19 cellular contexts compared by ENCODE assay signal in the genomic region with DNA sequence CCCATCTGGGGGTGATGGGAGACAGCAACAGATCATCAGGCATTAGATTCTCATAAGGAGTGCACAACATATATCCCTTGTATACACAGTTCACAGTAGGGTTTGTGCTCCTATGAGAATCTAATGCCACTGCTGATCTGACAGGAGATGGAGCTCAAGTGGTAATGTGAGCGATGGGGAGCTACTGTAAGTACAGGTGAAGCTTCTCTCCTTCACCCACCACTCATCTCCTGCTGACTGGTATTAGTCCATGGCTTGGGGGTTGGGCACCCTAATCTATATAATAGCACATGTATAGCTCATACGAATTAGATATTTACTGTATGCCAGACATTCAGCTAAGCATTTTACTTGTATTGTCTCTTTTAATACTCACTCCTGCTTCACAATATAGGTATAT.
DNase-seq lines count a peak whose midpoint lies in the region; ATAC-seq and TF ChIP-seq lines count a peak whose summit lies in the region.
"Had no signal": no experiment of that assay in that cellular context is flagged by ENCODE, and none has a peak within 500 bp of the region (broad histone marks: within the 10 kb centered on the region; RNA-seq: fewer than 3 reads in every experiment).

No MANE protein-coding gene starts in this region.

- H3F3A ChIP-seq in SU-DHL-6 (ENCODE audit: insufficient read depth): no peaks in the 10 kb centered on the region

- no peaks in the 10 kb centered on the region for H4K20me1 ChIP-seq in BLaER1 treated with 17β-estradiol and CSF1 and Interleukin-3, amounts not matched to agents 10 nM and 100 nM
- no peaks in the 10 kb centered on the region for H4K20me1 ChIP-seq in Karpas-422 (ENCODE audit: insufficient read depth, low read depth, low read length)
- no peaks in the 10 kb centered on the region for H4K20me1 ChIP-seq in SU-DHL-6 (ENCODE audit: low read depth, low read length)
- H4K20me1 ChIP-seq in osteoblast (ENCODE audit: insufficient read depth, low read length): no peaks in the 10 kb centered on the region

- peak overlapping the region in 9 of 11 experiments; percentile 14 to 75 (median 58); a peak in 15 of 22 replicates for H3K27ac ChIP-seq in BLaER1 treated with 17β-estradiol and CSF1 and Interleukin-3, amounts not matched to agents 10 nM and 100 nM
- H3K27ac ChIP-seq in Karpas-422 (ENCODE audit: low read length) (peak overlapping the region; percentile 96), SU-DHL-6 (ENCODE audit: low read depth, low read length) (peak overlapping the region; percentile 46), osteoblast (ENCODE audit: low read depth, low read length) (no peak overlapping the region)
- H3K27ac ChIP-seq: KMS-11, SK-N-MC had no signal

- H2AFZ ChIP-seq in Karpas-422 (ENCODE audit: low read length) (no peak overlapping the region), SU-DHL-6 (ENCODE audit: low read depth, low read length, severe bottlenecking) (no peak overlapping the region), osteoblast (ENCODE audit: low read length) (no peak overlapping the region)
- H2AFZ ChIP-seq: GM23338 had no signal

- peaks cover 0 to 85% (median 36%) of the 10 kb centered on the region in 11 experiments; a peak in 19 of 22 replicates for H3K36me3 ChIP-seq in BLaER1 treated with 17β-estradiol and CSF1 and Interleukin-3, amounts not matched to agents 10 nM and 100 nM
- H3K36me3 ChIP-seq in Karpas-422 (ENCODE audit: insufficient read depth, low read length) (peaks cover 42% of the 10 kb centered on the region), SU-DHL-6 (ENCODE audit: low read length) (no peaks in the 10 kb centered on the region; the same call in 1 of the 2 replicates), osteoblast (ENCODE audit: insufficient read depth, low read length) (no peaks in the 10 kb centered on the region)
- H3K36me3 ChIP-seq: HAP-1 had no signal

- peaks cover 26% of the 10 kb centered on the region for H3K79me2 ChIP-seq in Karpas-422 (ENCODE audit: low read length)
- H3K79me2 ChIP-seq in SU-DHL-6 (ENCODE audit: insufficient read depth, low read length): no peaks in the 10 kb centered on the region
- H3K79me2 ChIP-seq in osteoblast (ENCODE audit: insufficient read depth, low read length): no peaks in the 10 kb centered on the region

- peaks cover 0 to 38% (median 21%) of the 10 kb centered on the region in 11 experiments; a peak in 16 of 22 replicates for H3K9me3 ChIP-seq in BLaER1 treated with 17β-estradiol and CSF1 and Interleukin-3, amounts not matched to agents 10 nM and 100 nM (replicated peaks in 1 of 11)
- no peaks in the 10 kb centered on the region for H3K9me3 ChIP-seq in Karpas-422 (ENCODE audit: low read length)
- no peaks in the 10 kb centered on the region for H3K9me3 ChIP-seq in SU-DHL-6 (ENCODE audit: insufficient read depth, low read length)
- H3K9me3 ChIP-seq in osteoblast (ENCODE audit: low read depth, low read length): no peaks in the 10 kb centered on the region
- H3K9me3 ChIP-seq: HAP-1 had no signal

- H3K4me2 ChIP-seq in BLaER1 treated with 17β-estradiol and CSF1 and Interleukin-3, amounts not matched to agents 10 nM and 100 nM: peak overlapping the region; percentile 67 to 91 (median 72); a peak in 21 of 22 replicates
- H3K4me2 ChIP-seq in Karpas-422 (ENCODE audit: low read depth, low read length, poor library complexity, severe bottlenecking) (peak overlapping the region; percentile 79), SU-DHL-6 (ENCODE audit: low read depth, low read length, poor library complexity, severe bottlenecking) (peak overlapping the region; percentile 64), osteoblast (ENCODE audit: insufficient read depth, low read length) (no peak overlapping the region)
- H3K4me2 ChIP-seq: GM23338, KMS-11 had no signal

- ATAC-seq in GM21528 (IDR thresholded peaks at IDR 0.05; ENCODE audit: low FRiP score, unreplicated experiment): peak; percentile 8
- ATAC-seq in stimulated activated naive CD8-positive, alpha-beta T cell treated with anti-CD3 and anti-CD28 coated beads, Interleukin-15, Interleukin-2, amounts not matched to agents 100 U/mL and 50 U/mL, for 24 hours: no peak
- ATAC-seq: GM23338, PC-3 had no signal

- H3K9me2 ChIP-seq in Karpas-422 (replicated peaks; ENCODE audit: insufficient read depth, low read length): no peaks in the 10 kb centered on the region
- H3K9me2 ChIP-seq in SU-DHL-6 (replicated peaks; ENCODE audit: insufficient read depth, low read length): no peaks in the 10 kb centered on the region

- no peak overlapping the region for H3K4me3 ChIP-seq in BLaER1 treated with 17β-estradiol and CSF1 and Interleukin-3, amounts not matched to agents 10 nM and 100 nM
- H3K4me3 ChIP-seq in Karpas-422 (ENCODE audit: low read length): peak overlapping the region; percentile 56
- H3K4me3 ChIP-seq in SU-DHL-6 (ENCODE audit: insufficient read depth, low read length, poor library complexity, severe bottlenecking): no peak overlapping the region
- no peak overlapping the region for H3K4me3 ChIP-seq in osteoblast (ENCODE audit: insufficient read depth, low read length)
- H3K4me3 ChIP-seq: GM23338, HAP-1, SK-N-MC had no signal

- TF ChIP-seq CTCF in SU-DHL-6 (IDR thresholded peaks at IDR 0.05; ENCODE audit: insufficient read depth, low read length, poor library complexity, severe bottlenecking): no peak
- TF ChIP-seq CTCF in osteoblast (IDR thresholded peaks at IDR 0.05; ENCODE audit: extremely low read depth, low read depth, low read length): no peak

- no peaks in the 10 kb centered on the region for H3K27me3 ChIP-seq in BLaER1 treated with 17β-estradiol and CSF1 and Interleukin-3, amounts not matched to agents 10 nM and 100 nM
- no peaks in the 10 kb centered on the region for H3K27me3 ChIP-seq in Karpas-422 (ENCODE audit: low read length)
- no peaks in the 10 kb centered on the region for H3K27me3 ChIP-seq in SU-DHL-6 (ENCODE audit: low read length)
- H3K27me3 ChIP-seq in osteoblast (ENCODE audit: insufficient read depth, low read length): no peaks in the 10 kb centered on the region

- DNase-seq in Karpas-422: peak; percentile 65
- no peak for DNase-seq in stimulated activated naive CD8-positive, alpha-beta T cell treated with anti-CD3 and anti-CD28 coated beads, Interleukin-15, Interleukin-2, amounts not matched to agents 100 U/mL and 50 U/mL, for 24 hours
- no peak for DNase-seq in NCI-H510A (lab: John Stamatoyannopoulos, UW)
- no peak for DNase-seq in osteoblast (ENCODE audit: insufficient read length, low spot score, missing footprints)
- DNase-seq: CD4-positive, CD25-positive, alpha-beta regulatory T cell; IMR-90; NCI-H1417 treated with DMSO at 0.1 percent for 48 hours; NCI-H187 treated with DMSO at 0.1 percent for 48 hours; NCI-H2107; NCI-H446 treated with DMSO at 0.1 percent for 48 hours; PC-3; SHP77 had no signal

- H3K4me1 ChIP-seq in BLaER1 treated with 17β-estradiol and CSF1 and Interleukin-3, amounts not matched to agents 10 nM and 100 nM: peaks cover 18 to 26% (median 24%) of the 10 kb centered on the region in 10 experiments
- H3K4me1 ChIP-seq in Karpas-422 (ENCODE audit: low read length): peaks cover 63% of the 10 kb centered on the region
- H3K4me1 ChIP-seq in osteoblast (ENCODE audit: insufficient read depth, low read length): no peaks in the 10 kb centered on the region

- H3K9ac ChIP-seq in BLaER1 treated with 17β-estradiol and CSF1 and Interleukin-3, amounts not matched to agents 10 nM and 100 nM: peak overlapping the region in 1 of 11 experiments; percentile 16; a peak in 1 of 22 replicates
- H3K9ac ChIP-seq in Karpas-422 (ENCODE audit: low read length) (peak overlapping the region; percentile 48), SU-DHL-6 (ENCODE audit: low read length) (no peak overlapping the region)
- H3K9ac ChIP-seq: KMS-11 had no signal
